ENCODE assay signal across 8 cellular contexts in genomic region chrX:17375361-17375630, GRCh38. TPM values are rescaled to one million over a fixed set of nuclear protein-coding genes. Genes with fewer than 3 reads are reported as not detected.
DNase-seq lines count a peak whose midpoint lies in the region; ATAC-seq and TF ChIP-seq lines count a peak whose summit lies in the region.

No MANE protein-coding gene starts in this region.

- H3K36me3 ChIP-seq in BE2C (no peaks in the 10 kb centered on the region), PC-3 (ENCODE audit: low read depth, low read length) (no peaks in the 10 kb centered on the region)

- H3K4me3 Mint-ChIP-seq in osteocyte (ENCODE audit: unreplicated experiment), result peak overlapping the region; percentile 62

- DNase-seq in BE2C, result no peak
- no peak for DNase-seq in PC-3
- DNase-seq in fibroblast of mammary gland (ENCODE audit: low read depth), result no peak
- DNase-seq in osteocyte (ENCODE audit: extremely low spot score, unreplicated experiment), result no peak
- DNase-seq in GM10266 (ENCODE audit: extremely low spot score), result no peak
- DNase-seq in NCI-H526 (lab: John Stamatoyannopoulos, UW), result no peak
- no peak for DNase-seq in NCI-H524 treated with DMSO at 0.1 percent for 48 hours (lab: John Stamatoyannopoulos, UW)

- H3K27me3 Mint-ChIP-seq in osteocyte (ENCODE audit: unreplicated experiment), result peaks cover 56% of the 10 kb centered on the region

- CTCF ChIA-PET in PC-3 (lab: Charles Lee), result interaction anchor here (0.6 kb wide), 1 partner anchor 220 kb away, joined by 3 read pairs; no protein-coding TSS in a partner anchor

- peak overlapping the region; percentile 89 for H3K4me2 ChIP-seq in PC-3 (ENCODE audit: low read length)

- H3K9me2 ChIP-seq in PC-3 (replicated peaks; ENCODE audit: low read length), result no peaks in the 10 kb centered on the region

- peaks cover 46% of the 10 kb centered on the region for H3K79me2 ChIP-seq in PC-3 (ENCODE audit: low read length)

- H3F3A ChIP-seq in PC-3 (ENCODE audit: low read length, unreplicated experiment), result no peaks in the 10 kb centered on the region

- H3K36me3 Mint-ChIP-seq in osteocyte (ENCODE audit: unreplicated experiment), result no peaks in the 10 kb centered on the region

- peak overlapping the region; percentile 88 for H3K9ac ChIP-seq in PC-3 (ENCODE audit: low read length)

- POLR2A ChIA-PET in PC-3 (lab: Charles Lee; ENCODE audit: unreplicated experiment), result no interaction called here

- no peak for TF ChIP-seq CTCF in BE2C (IDR thresholded peaks at IDR 0.05; ENCODE audit: low read depth, low read length)
- TF ChIP-seq CTCF in PC-3 (conservative IDR thresholded peaks at IDR 0.05; ENCODE audit: low read depth, low read length), result no peak
- TF ChIP-seq CTCF in fibroblast of mammary gland (conservative IDR thresholded peaks at IDR 0.05; ENCODE audit: control insufficient read depth, insufficient read depth, low read depth, low read length), result no peak
- no peak for TF ChIP-seq CTCF in osteocyte (IDR thresholded peaks at IDR 0.05)
- no peak for TF ChIP-seq CTCF in GM10266 (IDR thresholded peaks at IDR 0.05; ENCODE audit: control insufficient read depth, insufficient read depth, low read depth, missing control alignments)

- H3K27me3 ChIP-seq in BE2C (peaks cover 22% of the 10 kb centered on the region), PC-3 (ENCODE audit: low read length) (no peaks in the 10 kb centered on the region)

- peak overlapping the region; percentile 63 for H3K4me3 ChIP-seq in BE2C (ENCODE audit: low read depth, low read length)
- peak overlapping the region; percentile 91 for H3K4me3 ChIP-seq in PC-3 (ENCODE audit: low read length)
- H3K4me3 ChIP-seq in fibroblast of mammary gland (ENCODE audit: control insufficient read depth, low read depth, low read length), result peak overlapping the region; percentile 53

- intact Hi-C loops in PC-3 (cut with micrococcal nuclease), result loop anchor here (1.0 to 10.0 kb wide), 6 partner anchors 70 to 316 kb away; no protein-coding TSS in a partner anchor

- H3K4me1 ChIP-seq in BE2C, result no peaks in the 10 kb centered on the region
- peaks cover 18% of the 10 kb centered on the region for H3K4me1 ChIP-seq in PC-3 (ENCODE audit: insufficient read depth, low read length)

- H3K4me1 Mint-ChIP-seq in osteocyte (ENCODE audit: unreplicated experiment), result peaks cover 11% of the 10 kb centered on the region

- H4K20me1 ChIP-seq in PC-3 (ENCODE audit: low read length), result no peaks in the 10 kb centered on the region

- BruUV-seq in PC-3 (replicated peaks; lab: Mats Ljungman, UMichigan), result TSS peak; percentile 61

- no peaks in the 10 kb centered on the region for H3K9me3 ChIP-seq in BE2C
- no peaks in the 10 kb centered on the region for H3K9me3 ChIP-seq in PC-3 (ENCODE audit: low read length)

- H2AFZ ChIP-seq in PC-3 (ENCODE audit: low read length), result peak overlapping the region; percentile 81

- ATAC-seq in PC-3, result peak; percentile 14
- no peak for ATAC-seq in GM21825 (IDR thresholded peaks at IDR 0.05; ENCODE audit: unreplicated experiment)

- H3K27ac Mint-ChIP-seq in osteocyte (ENCODE audit: unreplicated experiment), result no peak overlapping the region

- peak overlapping the region; percentile 16; the same call in 1 of the 2 replicates for H3K27ac ChIP-seq in PC-3 (ENCODE audit: low read length)

- H3K9me3 Mint-ChIP-seq in osteocyte (ENCODE audit: unreplicated experiment), result peaks cover 4% of the 10 kb centered on the region

RNA-seq across cellular contexts. Expression of gene NHS, which starts 0.3 kb away (rescaled TPM):
- polyA plus RNA-seq in BE2C (2012; ENCODE audit: insufficient read depth, insufficient read length, low read depth), result 0.22 TPM
- total RNA-seq in PC-3 (2014; rRNA removed) (4.9 and 5.6 TPM in 2 replicates), osteocyte (4.3 and 7.0 TPM in 2 replicates)
